1 cellular context compared by ENCODE assay signal in the genomic region with DNA sequence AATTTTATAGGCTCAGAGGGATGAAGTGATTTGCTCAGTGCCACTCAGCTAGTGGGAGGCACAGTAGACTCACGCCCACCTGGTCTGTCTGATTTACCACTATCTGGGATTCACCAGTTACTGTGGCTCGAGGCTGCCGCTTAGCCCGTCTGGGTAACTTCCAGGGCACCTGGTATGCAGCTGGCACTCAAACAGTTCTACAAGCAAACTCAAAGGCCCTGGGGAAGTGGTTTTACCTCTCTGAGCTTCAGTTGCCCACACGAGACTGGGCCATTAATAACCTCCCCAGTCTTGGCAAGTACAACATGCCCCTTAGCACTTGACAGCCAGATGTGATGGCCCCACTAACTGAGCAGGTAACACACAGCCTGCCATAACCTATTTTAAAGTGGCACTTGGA.
TF ChIP-seq lines count a peak whose summit lies in the region.

No MANE protein-coding gene starts in this region.

TF ChIP-seq in neural cell, 6 proteins besides CTCF, POLR2A, EP300 and RAD21 (continued from another document):
- TF ChIP-seq SMC3 (conservative IDR thresholded peaks at IDR 0.05; ENCODE audit: poor library complexity) (no peak), EZH2 (IDR thresholded peaks at IDR 0.05; ENCODE audit: borderline replicate concordance, insufficient read depth, low read length, poor library complexity, severe bottlenecking) (no peak), TAF1 (IDR thresholded peaks at IDR 0.05; ENCODE audit: low read depth) (no peak), POLR2AphosphoS5 (IDR thresholded peaks at IDR 0.05) (no peak)
- TF ChIP-seq, protein P1, sequence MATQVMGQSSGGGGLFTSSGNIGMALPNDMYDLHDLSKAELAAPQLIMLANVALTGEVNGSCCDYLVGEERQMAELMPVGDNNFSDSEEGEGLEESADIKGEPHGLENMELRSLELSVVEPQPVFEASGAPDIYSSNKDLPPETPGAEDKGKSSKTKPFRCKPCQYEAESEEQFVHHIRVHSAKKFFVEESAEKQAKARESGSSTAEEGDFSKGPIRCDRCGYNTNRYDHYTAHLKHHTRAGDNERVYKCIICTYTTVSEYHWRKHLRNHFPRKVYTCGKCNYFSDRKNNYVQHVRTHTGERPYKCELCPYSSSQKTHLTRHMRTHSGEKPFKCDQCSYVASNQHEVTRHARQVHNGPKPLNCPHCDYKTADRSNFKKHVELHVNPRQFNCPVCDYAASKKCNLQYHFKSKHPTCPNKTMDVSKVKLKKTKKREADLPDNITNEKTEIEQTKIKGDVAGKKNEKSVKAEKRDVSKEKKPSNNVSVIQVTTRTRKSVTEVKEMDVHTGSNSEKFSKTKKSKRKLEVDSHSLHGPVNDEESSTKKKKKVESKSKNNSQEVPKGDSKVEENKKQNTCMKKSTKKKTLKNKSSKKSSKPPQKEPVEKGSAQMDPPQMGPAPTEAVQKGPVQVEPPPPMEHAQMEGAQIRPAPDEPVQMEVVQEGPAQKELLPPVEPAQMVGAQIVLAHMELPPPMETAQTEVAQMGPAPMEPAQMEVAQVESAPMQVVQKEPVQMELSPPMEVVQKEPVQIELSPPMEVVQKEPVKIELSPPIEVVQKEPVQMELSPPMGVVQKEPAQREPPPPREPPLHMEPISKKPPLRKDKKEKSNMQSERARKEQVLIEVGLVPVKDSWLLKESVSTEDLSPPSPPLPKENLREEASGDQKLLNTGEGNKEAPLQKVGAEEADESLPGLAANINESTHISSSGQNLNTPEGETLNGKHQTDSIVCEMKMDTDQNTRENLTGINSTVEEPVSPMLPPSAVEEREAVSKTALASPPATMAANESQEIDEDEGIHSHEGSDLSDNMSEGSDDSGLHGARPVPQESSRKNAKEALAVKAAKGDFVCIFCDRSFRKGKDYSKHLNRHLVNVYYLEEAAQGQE (IDR thresholded peaks at IDR 0.05; ENCODE audit: borderline replicate concordance), result no peak
